Comparison of ENCODE assay signal across 27 cellular contexts in genomic region chr22:18962308-18962635, GRCh38. TPM values are rescaled to one million over a fixed set of nuclear protein-coding genes. Genes with fewer than 3 reads are reported as not detected.
"Had no signal": no experiment of that assay in that cellular context is flagged by ENCODE, and none has a peak within 500 bp of the region (broad histone marks: within the 10 kb centered on the region; RNA-seq: fewer than 3 reads in every experiment).

No MANE protein-coding gene starts in this region.

- DNase-seq: hypothalamus; immature natural killer cell; left colon; mammary epithelial cell; mesenchymal stem cell; naive thymus-derived CD8-positive, alpha-beta T cell; nucleus accumbens; retina; small intestine; stimulated activated CD4-positive, alpha-beta T cell treated with anti-CD3 and anti-CD28 coated beads, Interleukin-4, amount 100 ng/mL, for 24 hours; stimulated activated naive CD4-positive, alpha-beta T cell treated with Interleukin-2 at 50 U/mL for 16 hours; stimulated activated naive CD8-positive, alpha-beta T cell treated with anti-CD3 and anti-CD28 coated beads, Interleukin-15, amount 100 ng/mL, for 72 hours; substantia nigra; uterus had no signal

- FAIRE-seq: islet of Langerhans, kidney, small intestine had no signal

- H3K4me1 Mint-ChIP-seq: immature natural killer cell; nephron; stimulated activated memory B cell treated with anti-CD40 and anti-IgM and Interleukin-4, amounts not matched to agents 10 μg/mL and 1 μg/mL and 100 μg/mL, for 72 hours had no signal

- H3K36me3 ChIP-seq: left lung, lower lobe of right lung, sigmoid colon, spleen, tibial nerve, uterus had no signal

- H3K27me3 ChIP-seq: tibial nerve, uterus had no signal

- H3K27ac Mint-ChIP-seq: immature natural killer cell; nephron; progenitor cell of endocrine pancreas; stimulated activated memory B cell treated with anti-CD40 and anti-IgM and Interleukin-4, amounts not matched to agents 10 μg/mL and 1 μg/mL and 100 μg/mL, for 72 hours; stimulated activated naive CD8-positive, alpha-beta T cell treated with anti-CD3 and anti-CD28 coated beads, Interleukin-15, amount 100 ng/mL, for 72 hours; type B pancreatic cell had no signal

- H3K9me3 ChIP-seq: left lung, lower lobe of right lung, sigmoid colon, spleen, tibial nerve, uterus had no signal

- H3K4me3 ChIP-seq: left lung, lower lobe of right lung, sigmoid colon, spleen, tibial nerve, uterus had no signal

- ATAC-seq: left colon; left lung; lower lobe of right lung; naive thymus-derived CD8-positive, alpha-beta T cell; right cardiac atrium; stimulated activated memory B cell treated with anti-CD40 and anti-IgM and Interleukin-4, amounts not matched to agents 10 μg/mL and 1 μg/mL and 100 μg/mL, for 72 hours; stimulated activated naive CD8-positive, alpha-beta T cell treated with anti-CD3 and anti-CD28 coated beads, Interleukin-15, amount 100 ng/mL, for 72 hours had no signal

- H3K36me3 Mint-ChIP-seq: immature natural killer cell; naive thymus-derived CD8-positive, alpha-beta T cell; stimulated activated memory B cell treated with anti-CD40 and anti-IgM and Interleukin-4, amounts not matched to agents 10 μg/mL and 1 μg/mL and 100 μg/mL, for 72 hours; type B pancreatic cell had no signal

- H3K27ac ChIP-seq: left lung, lower lobe of right lung, sigmoid colon, spleen, tibial nerve, uterus had no signal

- H3K4me3 Mint-ChIP-seq: immature natural killer cell; naive thymus-derived CD8-positive, alpha-beta T cell; nephron; stimulated activated memory B cell treated with anti-CD40 and anti-IgM and Interleukin-4, amounts not matched to agents 10 μg/mL and 1 μg/mL and 100 μg/mL, for 72 hours; stimulated activated naive CD8-positive, alpha-beta T cell treated with anti-CD3 and anti-CD28 coated beads, Interleukin-15, amount 100 ng/mL, for 72 hours; type B pancreatic cell had no signal

- H3K4me1 ChIP-seq: left lung, lower lobe of right lung, sigmoid colon, tibial nerve, uterus had no signal

- H3K27me3 Mint-ChIP-seq: stimulated activated naive CD8-positive, alpha-beta T cell treated with anti-CD3 and anti-CD28 coated beads, Interleukin-15, amount 100 ng/mL, for 72 hours had no signal

- H3K9me3 Mint-ChIP-seq: immature natural killer cell; naive thymus-derived CD8-positive, alpha-beta T cell; nephron; stimulated activated memory B cell treated with anti-CD40 and anti-IgM and Interleukin-4, amounts not matched to agents 10 μg/mL and 1 μg/mL and 100 μg/mL, for 72 hours; stimulated activated naive CD8-positive, alpha-beta T cell treated with anti-CD3 and anti-CD28 coated beads, Interleukin-15, amount 100 ng/mL, for 72 hours; type B pancreatic cell had no signal

RNA-seq across cellular contexts. Expression of gene PRODH, which starts 26.2 kb away (rescaled TPM):
- total RNA-seq: pulmonary artery endothelial cell had no signal
- polyA plus RNA-seq: immature natural killer cell had no signal
